Comparison of ENCODE assay signal across 8 cellular contexts in genomic region chr2:219029829-219030165, GRCh38. TPM values are rescaled to one million over a fixed set of nuclear protein-coding genes. Genes with fewer than 3 reads are reported as not detected.
A peak's percentile ranks its signal among the peaks of the same experiment; 100 is the strongest.
DNase-seq lines count a peak whose midpoint lies in the region; ATAC-seq and TF ChIP-seq lines count a peak whose summit lies in the region.

No MANE protein-coding gene starts in this region.

- 30% methylated on average over 2 of the region's 9 CpGs; no CpG with 5 or more reads in 1 of the 2 experiments for WGBS in IMR-90 (ENCODE audit: extremely low coverage in 2 of 2, insufficient read length in 1 of 2), 2 experiments

- H3K23ac ChIP-seq in IMR-90 (ENCODE audit: low read depth, low read length) = no peak overlapping the region

- CTCF ChIA-PET in BJ (lab: Yijun Ruan, JAX) (interaction anchor here (0.6 to 9.3 kb wide), 49 partner anchors 9 to 500 kb away, joined by 3 to 198 read pairs (median 5); partner anchors contain the start of genes CFAP65, FEV, NHEJ1 and ZFAND2B), IMR-90 (lab: Yijun Ruan, JAX) (interaction anchor here (0.5 to 1.7 kb wide), 21 partner anchors 9 to 348 kb away, joined by 3 to 17 read pairs (median 4); partner anchors contain the start of gene CFAP65), Panc1 (lab: Charles Lee) (interaction anchor here (0.5 to 1.5 kb wide), 26 partner anchors 9 to 279 kb away, joined by 3 to 21 read pairs (median 4); partner anchors contain the start of genes CFAP65 and IHH)

- TF ChIP-seq RAD21 in IMR-90 (IDR thresholded peaks at IDR 0.05; ENCODE audit: low read length) = peak; percentile 87

- no peak overlapping the region for H3K14ac ChIP-seq in IMR-90 (replicated peaks; ENCODE audit: low read depth, low read length)

- H3K4me3 ChIP-seq in BJ (ENCODE audit: low read depth, low read length) (no peak overlapping the region), IMR-90 (ENCODE audit: insufficient read depth, low read depth, low read length) (no peak overlapping the region), Panc1 (ENCODE audit: low read depth in 2 of 2, low read length in 2 of 2) (no peak overlapping the region), fibroblast of the aortic adventitia (ENCODE audit: low read depth, low read length) (no peak overlapping the region)

- H3K9me3 ChIP-seq in IMR-90 (ENCODE audit: control insufficient read depth, insufficient read depth, low read length) (no peaks in the 10 kb centered on the region), Panc1 (ENCODE audit: control insufficient read depth, insufficient read depth, low read depth, low read length) (no peaks in the 10 kb centered on the region)

- no peaks in the 10 kb centered on the region for H3K9me1 ChIP-seq in IMR-90 (ENCODE audit: insufficient read depth, low read length)

- no peak overlapping the region for H4K5ac ChIP-seq in IMR-90 (ENCODE audit: low read depth, low read length)

- POLR2A ChIA-PET in BJ (lab: Charles Lee) (no interaction called here), IMR-90 (lab: Charles Lee; ENCODE audit: unreplicated experiment) (interaction anchor here (0.5 kb wide), 1 partner anchor 45 kb away, joined by 3 read pairs; no protein-coding TSS in a partner anchor), Panc1 (lab: Charles Lee) (no interaction called here)

- no peaks in the 10 kb centered on the region for H3K79me1 ChIP-seq in IMR-90 (ENCODE audit: low read depth in 1 of 2, low read length in 2 of 2)

- peak overlapping the region; percentile 84 for H2AK9ac ChIP-seq in IMR-90 (replicated peaks; ENCODE audit: low read depth, low read length, poor library complexity)

- intact Hi-C loops in IMR-90 (cut with micrococcal nuclease) (loop anchor here (1.0 kb wide), 3 partner anchors 33 to 126 kb away; no protein-coding TSS in a partner anchor), Panc1 (cut with micrococcal nuclease; ENCODE audit: unreplicated experiment) (loop anchor here (2.0 to 10.0 kb wide), 2 partner anchors 31 to 125 kb away; no protein-coding TSS in a partner anchor)

- no peak for TF ChIP-seq POLR2A in IMR-90 (IDR thresholded peaks at IDR 0.05; ENCODE audit: low read depth, low read length)

- no peak overlapping the region for H2AK5ac ChIP-seq in IMR-90 (ENCODE audit: low read depth, low read length)

- peak overlapping the region; percentile 69 for H2AFZ ChIP-seq in IMR-90 (replicated peaks; ENCODE audit: low read length, poor library complexity)

- dilution Hi-C loops in IMR-90 (cut with HindIII; ENCODE audit: low sequenced_read_pairs, unreplicated experiment) = no loop called here

- H4K8ac ChIP-seq in IMR-90 (ENCODE audit: low read depth in 2 of 2, low read length in 2 of 2) = no peak overlapping the region

- ATAC-seq in GM19372 (IDR thresholded peaks at IDR 0.05; ENCODE audit: low read depth, unreplicated experiment) (peak; percentile 83), IMR-90 (ENCODE audit: low read depth) (peak; percentile 100), Panc1 (peak; percentile 95)

- BruUV-seq in IMR-90 (replicated peaks; lab: Mats Ljungman, UMichigan) (no TSS peak), Panc1 (replicated peaks; lab: Mats Ljungman, UMichigan) (no TSS peak)

- H4K91ac ChIP-seq in IMR-90 (ENCODE audit: insufficient read depth, low read depth, low read length) = no peak overlapping the region

- H4K20me1 ChIP-seq in IMR-90 (ENCODE audit: insufficient read depth, low read length) = 0 out of 2 replicates have a peak, but pooled peaks cover 8% of the 10 kb centered on the region

- H3K27me3 ChIP-seq in BJ (ENCODE audit: control insufficient read depth, insufficient read depth, low read length) (peaks cover 22% of the 10 kb centered on the region), IMR-90 (ENCODE audit: control insufficient read depth, insufficient read depth, low read length) (peaks cover 48% of the 10 kb centered on the region), Panc1 (ENCODE audit: control insufficient read depth, insufficient read depth, low read length) (0 out of 2 replicates have a peak, but pooled peaks cover 2% of the 10 kb centered on the region)

- TF ChIP-seq CTCF in BJ (IDR thresholded peaks at IDR 0.05; ENCODE audit: insufficient read depth, low read depth, low read length) (peak; percentile 97), IMR-90 (conservative IDR thresholded peaks at IDR 0.05; ENCODE audit: low read depth, low read length) (peak; percentile 91), Panc1 (IDR thresholded peaks at IDR 0.05) (peak; percentile 98), fibroblast of the aortic adventitia (IDR thresholded peaks at IDR 0.05; ENCODE audit: insufficient read depth, low read length) (peak; percentile 92)

- no peak overlapping the region for H3K4me2 ChIP-seq in IMR-90 (ENCODE audit: low read depth, low read length)

- H3K36me3 ChIP-seq in BJ (ENCODE audit: control insufficient read depth, insufficient read depth, low read length) = no peaks in the 10 kb centered on the region
- no peaks in the 10 kb centered on the region for H3K36me3 ChIP-seq in IMR-90 (ENCODE audit: control insufficient read depth, insufficient read depth, low read length)
- H3K36me3 ChIP-seq in Panc1 (ENCODE audit: control insufficient read depth, insufficient read depth, low read length) = no peaks in the 10 kb centered on the region

- DNase-seq in BJ (ENCODE audit: low read depth) (no peak), IMR-90 (peak; percentile 63), Panc1 (ENCODE audit: low read depth, low spot score) (peak; percentile 50), fibroblast of the aortic adventitia (ENCODE audit: low read depth) (peak; percentile 74), non-pigmented ciliary epithelial cell (ENCODE audit: low read depth) (peak; percentile 32), substantia nigra (lab: John Stamatoyannopoulos, UW) (peak in 47 of 49 donors; percentile 22 to 87 (median 74))
- DNase-seq in activated T-cell treated with anti-CD3 and anti-CD28 coated beads, Interleukin-2, amount 50 U/mL, for 48 hours = peak; percentile 84 to 85

- no peak overlapping the region for H2BK120ac ChIP-seq in IMR-90 (ENCODE audit: low read depth, low read length)

- H3K27ac ChIP-seq in IMR-90 (ENCODE audit: insufficient read depth, low read length) (no peak overlapping the region), Panc1 (ENCODE audit: low read length) (no peak overlapping the region), substantia nigra (ENCODE audit: low read depth, low read length, poor library complexity, severe bottlenecking) (no peak overlapping the region)

- H3K9ac ChIP-seq in IMR-90 (ENCODE audit: low read depth, low read length) = no peak overlapping the region

- H3K56ac ChIP-seq in IMR-90 (ENCODE audit: extremely low read depth, insufficient read depth, low read length) = no peak overlapping the region

- no peak overlapping the region for H2BK5ac ChIP-seq in IMR-90 (ENCODE audit: low read depth, low read length, poor library complexity, severe bottlenecking)

- H2BK15ac ChIP-seq in IMR-90 (ENCODE audit: low read depth, low read length) = no peak overlapping the region

- H3K4ac ChIP-seq in IMR-90 (ENCODE audit: low read depth, low read length) = no peak overlapping the region

- in situ Hi-C loops in IMR-90 (cut with MboI; ENCODE audit: low sequenced_read_pairs) = loop anchor here (5.0 kb wide), 1 partner anchor 123 kb away; no protein-coding TSS in a partner anchor
- in situ Hi-C loops in Panc1 (cut with HindIII; ENCODE audit: low pct_unique_long_range_greater_than_20kb, low sequenced_read_pairs) = no loop called here

- H3K4me1 ChIP-seq in IMR-90 (ENCODE audit: control insufficient read depth, insufficient read depth, low read length) (no peaks in the 10 kb centered on the region), Panc1 (ENCODE audit: control insufficient read depth, insufficient read depth, low read length) (no peaks in the 10 kb centered on the region)

- H3K18ac ChIP-seq in IMR-90 (ENCODE audit: low read depth, low read length) = no peak overlapping the region

- H2BK20ac ChIP-seq in IMR-90 (ENCODE audit: low read depth, low read length) = no peak overlapping the region

RNA-seq across cellular contexts. Expression of gene CFAP65, which starts 11.5 kb away (rescaled TPM):
- polyA plus RNA-seq in BJ (2011; rRNA removed) = not detected in 2 replicates
- polyA minus RNA-seq in BJ (2011; rRNA and poly(A)+ RNA removed) = not detected in 2 replicates
- not detected in 2 replicates for total RNA-seq in IMR-90 (2012; rRNA removed)
- polyA plus RNA-seq in IMR-90 (2012; rRNA removed) = not detected in 2 replicates
- not detected in 2 replicates for polyA plus RNA-seq in IMR-90 (2012; cell fraction: cytosol; rRNA removed)
- polyA plus RNA-seq in IMR-90 (2012; cell fraction: nucleus; rRNA removed; ENCODE audit: low replicate concordance) = 0.01 TPM in 1 of 2 replicates, not detected in the other
- 0.33 TPM for total RNA-seq in Panc1 (2021; ENCODE audit: unreplicated experiment)
- polyA plus RNA-seq in Panc1 (2012; ENCODE audit: insufficient read length) = 0.10 TPM
- total RNA-seq in fibroblast of the aortic adventitia (ENCODE audit: low replicate concordance) = not detected in 2 replicates

RNA-seq across cellular contexts. Expression of gene IHH, which starts 30.9 kb away (rescaled TPM):
- polyA plus RNA-seq in BJ (2011; rRNA removed) (0.05 TPM in 2 replicates), IMR-90 (2012; rRNA removed) (not detected in 2 replicates)
- polyA minus RNA-seq in BJ (2011; rRNA and poly(A)+ RNA removed) = 0.19 TPM in 1 of 2 replicates, not detected in the other
- total RNA-seq in IMR-90 (2012; rRNA removed) (not detected in 2 replicates), Panc1 (2021; ENCODE audit: unreplicated experiment) (0.23 TPM), fibroblast of the aortic adventitia (ENCODE audit: low replicate concordance) (0.09 TPM in 1 of 2 replicates, not detected in the other)
- polyA plus RNA-seq in IMR-90 (2012; cell fraction: cytosol; rRNA removed) = 0.01 TPM in 1 of 2 replicates, not detected in the other
- polyA plus RNA-seq in IMR-90 (2012; cell fraction: nucleus; rRNA removed; ENCODE audit: low replicate concordance) = 0.02 TPM in 1 of 2 replicates, not detected in the other
- 0.15 TPM for polyA plus RNA-seq in Panc1 (2012; ENCODE audit: insufficient read length)

RNA-seq across cellular contexts. Expression of gene CRYBA2, which starts 36.6 kb away (rescaled TPM):
- polyA plus RNA-seq in BJ (2011; rRNA removed) (0.26 TPM in 1 of 2 replicates, not detected in the other), IMR-90 (2012; rRNA removed) (not detected in 2 replicates)
- not detected in 2 replicates for polyA minus RNA-seq in BJ (2011; rRNA and poly(A)+ RNA removed)
- total RNA-seq in IMR-90 (2012; rRNA removed) (not detected in 2 replicates), Panc1 (2021; ENCODE audit: unreplicated experiment) (not detected), fibroblast of the aortic adventitia (ENCODE audit: low replicate concordance) (not detected in 2 replicates)
- polyA plus RNA-seq in IMR-90 (2012; cell fraction: cytosol; rRNA removed) = not detected in 2 replicates
- not detected in 2 replicates for polyA plus RNA-seq in IMR-90 (2012; cell fraction: nucleus; rRNA removed; ENCODE audit: low replicate concordance)
- not detected for polyA plus RNA-seq in Panc1 (2012; ENCODE audit: insufficient read length)

RNA-seq across cellular contexts. Expression of gene FEV, which starts 44.8 kb away (rescaled TPM):
- not detected in 2 replicates for polyA plus RNA-seq in BJ (2011; rRNA removed)
- not detected in 2 replicates for polyA minus RNA-seq in BJ (2011; rRNA and poly(A)+ RNA removed)
- not detected in 2 replicates for total RNA-seq in IMR-90 (2012; rRNA removed)
- not detected in 2 replicates for polyA plus RNA-seq in IMR-90 (2012; rRNA removed)
- polyA plus RNA-seq in IMR-90 (2012; cell fraction: cytosol; rRNA removed) = not detected in 2 replicates
- polyA plus RNA-seq in IMR-90 (2012; cell fraction: nucleus; rRNA removed; ENCODE audit: low replicate concordance) = not detected in 2 replicates
- not detected for total RNA-seq in Panc1 (2021; ENCODE audit: unreplicated experiment)
- polyA plus RNA-seq in Panc1 (2012; ENCODE audit: insufficient read length) = not detected
- not detected in 2 replicates for total RNA-seq in fibroblast of the aortic adventitia (ENCODE audit: low replicate concordance)
